ENCODE assay signal across 8 cellular contexts in genomic region chr2:37625781-37626548, GRCh38. TPM values are rescaled to one million over a fixed set of nuclear protein-coding genes. Genes with fewer than 3 reads are reported as not detected.
DNase-seq lines count a peak whose midpoint lies in the region; ATAC-seq and TF ChIP-seq lines count a peak whose summit lies in the region.

No MANE protein-coding gene starts in this region.

- peak in 2 of 3 experiments; percentile 9 to 22 for TF ChIP-seq CTCF in esophagus muscularis mucosa (IDR thresholded peaks at IDR 0.05)

- TF ChIP-seq EP300 in esophagus muscularis mucosa (IDR thresholded peaks at IDR 0.05), result no peak

- ATAC-seq in HG02571 (IDR thresholded peaks at IDR 0.05; ENCODE audit: unreplicated experiment), result peak; percentile 35

- peak; percentile 38 to 77 (median 75) for DNase-seq in CD8-positive, alpha-beta memory T cell
- DNase-seq in activated CD4-positive, CD25-positive, alpha-beta regulatory T cell treated with anti-CD3 and anti-CD28 coated beads, Interleukin-2, amount 50 U/mL, for 72 hours, result peak; percentile 49
- DNase-seq in esophagus muscularis mucosa (ENCODE audit: extremely low spot score) (no peak), LoVo (ENCODE audit: low spot score) (no peak), NCI-H2227 (lab: John Stamatoyannopoulos, UW; ENCODE audit: unreplicated experiment) (no peak), dedifferentiated amniotic fluid mesenchymal stem cell (ENCODE audit: extremely low spot score) (no peak)
- peak; percentile 30 to 67 for DNase-seq in stimulated activated CD4-positive, alpha-beta T cell treated with anti-CD3 and anti-CD28 coated beads, Interleukin-4, amount 100 ng/mL, for 4 hours

- peak overlapping the region; percentile 1 to 83 (median 76) for H3K4me3 Mint-ChIP-seq in CD8-positive, alpha-beta memory T cell

- peak overlapping the region; percentile 88 to 98 (median 96) for H3K27ac Mint-ChIP-seq in CD8-positive, alpha-beta memory T cell

- 34% methylated on average over 12 of the region's 12 CpGs for WGBS in esophagus muscularis mucosa

- H3K27me3 Mint-ChIP-seq in CD8-positive, alpha-beta memory T cell, result no peaks in the 10 kb centered on the region

- peaks cover 73 to 91% (median 83%) of the 10 kb centered on the region in 3 donors for H3K4me1 Mint-ChIP-seq in CD8-positive, alpha-beta memory T cell

- H3K27me3 ChIP-seq in CD8-positive, alpha-beta memory T cell (ENCODE audit: insufficient read depth, low read length, poor library complexity, severe bottlenecking), result no peaks in the 10 kb centered on the region
- no peaks in the 10 kb centered on the region for H3K27me3 ChIP-seq in esophagus muscularis mucosa

- H3K36me3 ChIP-seq in CD8-positive, alpha-beta memory T cell (ENCODE audit: insufficient read depth, low read length), result no peaks in the 10 kb centered on the region
- H3K36me3 ChIP-seq in esophagus muscularis mucosa, result no peaks in the 10 kb centered on the region

- peaks cover 55% of the 10 kb centered on the region for H3K4me1 ChIP-seq in CD8-positive, alpha-beta memory T cell (ENCODE audit: insufficient read depth, low read length)
- peaks cover 9 to 30% (median 25%) of the 10 kb centered on the region in 4 donors for H3K4me1 ChIP-seq in esophagus muscularis mucosa

- H3K4me3 ChIP-seq in CD8-positive, alpha-beta memory T cell (ENCODE audit: low read length), result peak overlapping the region; percentile 22
- H3K4me3 ChIP-seq in esophagus muscularis mucosa, result peak overlapping the region in 1 of 4 donors; percentile 5

- peaks cover 17 to 26% (median 25%) of the 10 kb centered on the region in 3 donors for H3K36me3 Mint-ChIP-seq in CD8-positive, alpha-beta memory T cell

- intact Hi-C loops in esophagus muscularis mucosa (cut with DNase I), result no loop called here

- TF ChIP-seq POLR2A in esophagus muscularis mucosa (IDR thresholded peaks at IDR 0.05; ENCODE audit: low read depth), result no peak

- H3K9me3 ChIP-seq in CD8-positive, alpha-beta memory T cell (ENCODE audit: low read length), result no peaks in the 10 kb centered on the region
- H3K9me3 ChIP-seq in esophagus muscularis mucosa, result no peaks in the 10 kb centered on the region

- CTCF ChIA-PET in CD8-positive, alpha-beta memory T cell (lab: Charles Lee), result interaction anchor here (1.0 to 1.9 kb wide), 15 partner anchors 20 to 230 kb away, joined by 3 to 8 read pairs (median 3); no protein-coding TSS in a partner anchor

- POLR2A ChIA-PET in CD8-positive, alpha-beta memory T cell (lab: Charles Lee), result interaction anchor here (0.6 to 2.4 kb wide), 10 partner anchors 8 to 977 kb away, joined by 3 to 20 read pairs (median 4); partner anchors contain the start of gene CDC42EP3

- H3K27ac ChIP-seq in CD8-positive, alpha-beta memory T cell (ENCODE audit: low read depth, low read length), result no peak overlapping the region
- H3K27ac ChIP-seq in esophagus muscularis mucosa (replicated peaks in 1 of 4), result peak overlapping the region; percentile 59 to 74 (median 70)

- no peaks in the 10 kb centered on the region for H3K9me3 Mint-ChIP-seq in CD8-positive, alpha-beta memory T cell

RNA-seq across cellular contexts. Expression of gene CDC42EP3, which starts 45.5 kb away (rescaled TPM):
- total RNA-seq in CD8-positive, alpha-beta memory T cell, result 10 to 100 TPM; 37.1 to 39.1 TPM
- 141 TPM for polyA plus RNA-seq in CD8-positive, alpha-beta memory T cell
- 100 to 1,000 TPM in 2 of 4 donors, 10 to 100 TPM in 2; 67.7 to 217 (median 112) TPM for total RNA-seq in esophagus muscularis mucosa

Comparison
In these comparisons a context has a peak if more than half of its experiments do, and no peak if none do; other contexts are left out.
1. DNase-seq: peak in CD8-positive, alpha-beta memory T cell (5 of 5), activated CD4-positive, CD25-positive, alpha-beta regulatory T cell treated with anti-CD3 and anti-CD28 coated beads, Interleukin-2, amount 50 U/mL, for 72 hours (single experiment) and stimulated activated CD4-positive, alpha-beta T cell treated with anti-CD3 and anti-CD28 coated beads, Interleukin-4, amount 100 ng/mL, for 4 hours (2 of 2); none in esophagus muscularis mucosa (single experiment), LoVo (single experiment), NCI-H2227 (single experiment) and dedifferentiated amniotic fluid mesenchymal stem cell (single experiment).